18 cellular contexts compared by ENCODE assay signal in the genomic region with DNA sequence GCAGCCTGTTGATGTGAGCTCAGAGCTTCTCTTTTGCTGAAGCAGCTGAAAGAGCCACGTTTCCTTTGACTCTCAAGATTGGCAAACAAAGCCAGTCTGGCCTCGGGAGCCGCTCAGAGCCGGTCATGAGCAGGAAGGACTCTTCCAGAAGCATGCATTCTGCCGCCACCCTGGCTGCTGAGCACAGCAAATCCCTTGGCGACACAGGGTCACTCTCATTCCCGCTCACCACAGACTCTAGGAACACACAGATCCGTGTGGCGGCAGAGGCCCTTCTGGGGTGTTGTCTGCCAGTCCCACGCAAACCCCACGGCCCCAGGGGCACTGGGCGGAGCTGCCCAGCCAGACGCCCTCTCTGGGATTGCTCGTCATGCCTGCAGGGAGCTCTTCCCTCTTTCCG.
DNase-seq lines count a peak whose midpoint lies in the region; ATAC-seq and TF ChIP-seq lines count a peak whose summit lies in the region.
"Had no signal": no experiment of that assay in that cellular context is flagged by ENCODE, and none has a peak within 500 bp of the region (broad histone marks: within the 10 kb centered on the region; RNA-seq: fewer than 3 reads in every experiment).

No MANE protein-coding gene starts in this region.

- H3K27ac Mint-ChIP-seq in MCF 10A (ENCODE audit: low read depth, unreplicated experiment) (no peak overlapping the region), nephron progenitor cell (peak overlapping the region; percentile 93)
- no peak overlapping the region for H3K27ac Mint-ChIP-seq in CD4-positive, alpha-beta memory T cell
- H3K27ac Mint-ChIP-seq: activated naive CD8-positive, alpha-beta T cell; stimulated activated naive CD8-positive, alpha-beta T cell treated with anti-CD3 and anti-CD28 coated beads, Interleukin-15, amount 100 ng/mL, for 72 hours had no signal

- TF ChIP-seq POLR2A in breast epithelium (IDR thresholded peaks at IDR 0.05) (no peak), upper lobe of left lung (IDR thresholded peaks at IDR 0.05) (no peak)

- no peak for TF ChIP-seq EP300 in upper lobe of left lung (IDR thresholded peaks at IDR 0.05)

- H3K9me3 Mint-ChIP-seq in MCF 10A (ENCODE audit: unreplicated experiment) (peaks cover 5% of the 10 kb centered on the region), nephron progenitor cell (peaks cover 28% of the 10 kb centered on the region)
- peaks cover 0 to 2% (median 0%) of the 10 kb centered on the region in 8 donors for H3K9me3 Mint-ChIP-seq in CD4-positive, alpha-beta memory T cell

- BruUV-seq in MCF 10A (replicated peaks; lab: Mats Ljungman, UMichigan), result no TSS peak

- DNase-seq in breast epithelium (ENCODE audit: low spot score in 2 of 2) (peak in 1 of 2 donors; percentile 43), MCF 10A (ENCODE audit: unreplicated experiment) (no peak), nephron progenitor cell (no peak), upper lobe of left lung (peak in 1 of 2 donors; percentile 57), NCI-H446 treated with DMSO at 0.1 percent for 48 hours (lab: John Stamatoyannopoulos, UW) (no peak), ascending aorta (ENCODE audit: low spot score in 2 of 2) (no peak)
- no peak for DNase-seq in CD4-positive, alpha-beta memory T cell
- DNase-seq: activated T-cell treated with anti-CD3 and anti-CD28 coated beads, Interleukin-2, amount 50 U/mL, for 1 hour; effector CD4-positive, alpha-beta T cell; HCEC 1CT; left cardiac atrium; NCI-H1417 treated with DMSO at 0.1 percent for 48 hours; NCI-H82; stimulated activated naive CD8-positive, alpha-beta T cell treated with anti-CD3 and anti-CD28 coated beads, Interleukin-15, amount 100 ng/mL, for 72 hours; uterus had no signal

- TF ChIP-seq CTCF in breast epithelium (IDR thresholded peaks at IDR 0.05) (no peak), MCF 10A (IDR thresholded peaks at IDR 0.05; ENCODE audit: unreplicated experiment) (no peak), nephron progenitor cell (IDR thresholded peaks at IDR 0.05) (no peak), upper lobe of left lung (IDR thresholded peaks at IDR 0.05) (no peak), ascending aorta (IDR thresholded peaks at IDR 0.05) (no peak)

- POLR2A ChIA-PET in MCF 10A (lab: Yijun Ruan, JAX), result interaction anchor here (1.0 kb wide), 1 partner anchor 47 kb away, joined by 3 read pairs; no protein-coding TSS in a partner anchor
- POLR2A ChIA-PET in CD4-positive, alpha-beta memory T cell (lab: Charles Lee; ENCODE audit: partially characterized antibody), result no interaction called here

- H3K36me3 Mint-ChIP-seq in MCF 10A (ENCODE audit: insufficient read depth, unreplicated experiment), result no peaks in the 10 kb centered on the region
- peaks cover 13% of the 10 kb centered on the region for H3K36me3 Mint-ChIP-seq in nephron progenitor cell (ENCODE audit: low read depth)
- H3K36me3 Mint-ChIP-seq in CD4-positive, alpha-beta memory T cell, result no peaks in the 10 kb centered on the region
- H3K36me3 Mint-ChIP-seq: activated naive CD8-positive, alpha-beta T cell had no signal

- H3K36me3 ChIP-seq in breast epithelium (no peaks in the 10 kb centered on the region), upper lobe of left lung (no peaks in the 10 kb centered on the region), ascending aorta (no peaks in the 10 kb centered on the region)
- no peaks in the 10 kb centered on the region for H3K36me3 ChIP-seq in CD4-positive, alpha-beta memory T cell (ENCODE audit: insufficient read depth, low read length)
- H3K36me3 ChIP-seq: uterus had no signal

- ATAC-seq in esophagus mucosa (peak; percentile 68), upper lobe of left lung (ENCODE audit: low FRiP score in 2 of 2) (peak; percentile 12 to 37)
- ATAC-seq: Panc1; stimulated activated naive CD8-positive, alpha-beta T cell treated with anti-CD3 and anti-CD28 coated beads, Interleukin-15, amount 100 ng/mL, for 72 hours had no signal

- H3K4me3 ChIP-seq in breast epithelium (peak overlapping the region in 2 of 3 donors; percentile 27 to 38), upper lobe of left lung (no peak overlapping the region), ascending aorta (no peak overlapping the region)
- H3K4me3 ChIP-seq in CD4-positive, alpha-beta memory T cell (ENCODE audit: low read length in 2 of 2), result no peak overlapping the region
- H3K4me3 ChIP-seq: uterus had no signal

- no peaks in the 10 kb centered on the region for H3K4me1 ChIP-seq in breast epithelium
- H3K4me1 ChIP-seq in upper lobe of left lung, result no peaks in the 10 kb centered on the region
- no peaks in the 10 kb centered on the region for H3K4me1 ChIP-seq in CD4-positive, alpha-beta memory T cell (ENCODE audit: insufficient read depth, low read length)
- H3K4me1 ChIP-seq in ascending aorta, result no peaks in the 10 kb centered on the region
- H3K4me1 ChIP-seq: uterus had no signal

- intact Hi-C loops in breast epithelium (cut with DNase I; ENCODE audit: low total_unique reads), result no loop called here
- intact Hi-C loops in MCF 10A (cut with micrococcal nuclease), result no loop called here
- intact Hi-C loops in CD4-positive, alpha-beta memory T cell (cut with micrococcal nuclease), result no loop called here
- intact Hi-C loops in ascending aorta (cut with DNase I), result no loop called here

- H3K9me3 ChIP-seq in breast epithelium (no peaks in the 10 kb centered on the region), upper lobe of left lung (no peaks in the 10 kb centered on the region), ascending aorta (no peaks in the 10 kb centered on the region)
- H3K9me3 ChIP-seq in CD4-positive, alpha-beta memory T cell (ENCODE audit: control insufficient read depth in 1 of 2, low read length in 2 of 2), result no peaks in the 10 kb centered on the region
- H3K9me3 ChIP-seq: uterus had no signal

- H3K4me1 Mint-ChIP-seq in MCF 10A (ENCODE audit: insufficient read depth, unreplicated experiment) (peaks cover 23% of the 10 kb centered on the region), nephron progenitor cell (peaks cover 23% of the 10 kb centered on the region)
- H3K4me1 Mint-ChIP-seq in CD4-positive, alpha-beta memory T cell, result peaks cover 0 to 2% (median 0%) of the 10 kb centered on the region in 4 donors
- H3K4me1 Mint-ChIP-seq: stimulated activated naive CD8-positive, alpha-beta T cell treated with anti-CD3 and anti-CD28 coated beads, Interleukin-15, amount 100 ng/mL, for 72 hours had no signal

- WGBS in upper lobe of left lung, 2 donors, result 32 to 48% methylated on average over 4 to 15 of the region's 15 CpGs

- CTCF ChIA-PET in MCF 10A (lab: Yijun Ruan, JAX), result interaction anchor here (0.8 to 1.0 kb wide), 2 partner anchors 21 to 43 kb away, joined by 4 to 5 read pairs; no protein-coding TSS in a partner anchor
- CTCF ChIA-PET in CD4-positive, alpha-beta memory T cell (lab: Charles Lee; ENCODE audit: partially characterized antibody), result no interaction called here

- H3K27me3 ChIP-seq in breast epithelium (no peaks in the 10 kb centered on the region), upper lobe of left lung (no peaks in the 10 kb centered on the region), ascending aorta (no peaks in the 10 kb centered on the region)
- no peaks in the 10 kb centered on the region for H3K27me3 ChIP-seq in CD4-positive, alpha-beta memory T cell (ENCODE audit: insufficient read depth, low read length)
- H3K27me3 ChIP-seq: uterus had no signal

- H3K27me3 Mint-ChIP-seq in MCF 10A (ENCODE audit: insufficient read depth, unreplicated experiment) (peaks cover 11% of the 10 kb centered on the region), nephron progenitor cell (ENCODE audit: low read depth, poor library complexity) (peaks cover 15% of the 10 kb centered on the region)
- peaks cover 4 to 9% of the 10 kb centered on the region in 2 donors for H3K27me3 Mint-ChIP-seq in CD4-positive, alpha-beta memory T cell
- H3K27me3 Mint-ChIP-seq: stimulated activated naive CD8-positive, alpha-beta T cell treated with anti-CD3 and anti-CD28 coated beads, Interleukin-15, amount 100 ng/mL, for 72 hours had no signal

- H3K4me3 Mint-ChIP-seq in MCF 10A (ENCODE audit: unreplicated experiment), result no peak overlapping the region
- no peak overlapping the region for H3K4me3 Mint-ChIP-seq in nephron progenitor cell
- H3K4me3 Mint-ChIP-seq in CD4-positive, alpha-beta memory T cell, result no peak overlapping the region
- H3K4me3 Mint-ChIP-seq: activated naive CD8-positive, alpha-beta T cell; stimulated activated naive CD8-positive, alpha-beta T cell treated with anti-CD3 and anti-CD28 coated beads, Interleukin-15, amount 100 ng/mL, for 72 hours had no signal

- peak overlapping the region; percentile 13 to 23 for H3K27ac ChIP-seq in breast epithelium
- no peak overlapping the region for H3K27ac ChIP-seq in upper lobe of left lung
- no peak overlapping the region for H3K27ac ChIP-seq in CD4-positive, alpha-beta memory T cell (ENCODE audit: low read depth, low read length)
- no peak overlapping the region for H3K27ac ChIP-seq in ascending aorta
- H3K27ac ChIP-seq: uterus had no signal

Comparison
In these comparisons a context has a peak if more than half of its experiments do, and no peak if none do; other contexts are left out.
1. H3K27ac ChIP-seq: peak in breast epithelium (2 of 2); none in upper lobe of left lung (0 of 4), CD4-positive, alpha-beta memory T cell (single experiment) and ascending aorta (0 of 2).
2. H3K4me3 ChIP-seq: peak in breast epithelium (2 of 3); none in upper lobe of left lung (0 of 4), CD4-positive, alpha-beta memory T cell (0 of 2) and ascending aorta (0 of 2).